ENCODE assay signal across 20 cellular contexts in genomic region chrX:116657071-116657470, GRCh38.
"Had no signal": no experiment of that assay in that cellular context is flagged by ENCODE, and none has a peak within 500 bp of the region (broad histone marks: within the 10 kb centered on the region; RNA-seq: fewer than 3 reads in every experiment).

No MANE protein-coding gene starts in this region.

- DNase-seq: activated CD4-positive, alpha-beta T cell treated with anti-CD3 and anti-CD28 coated beads for 36 hours; activated CD4-positive, alpha-beta T cell treated with anti-CD3 and anti-CD28 coated beads, Interleukin-2, amount 50 U/mL, for 48 hours; amniotic stem cell; foreskin melanocyte; glutamatergic neuron; hippocampal formation; islet precursor cell; left colon; nucleus accumbens; sigmoid colon; stimulated activated CD4-positive, alpha-beta T cell treated with anti-CD3 and anti-CD28 coated beads, Interleukin-4, amount 100 ng/mL, for 4 hours; stimulated activated naive B cell treated with anti-CD40 and anti-IgM and Interleukin-4, amounts not matched to agents 10 μg/mL and 1 μg/mL and 100 μg/mL, for 72 hours had no signal

- H3K27me3 ChIP-seq: cardiac muscle cell, sigmoid colon had no signal

- H3K27me3 Mint-ChIP-seq: activated CD4-positive, alpha-beta T cell treated with anti-CD3 and anti-CD28 coated beads for 36 hours; activated naive CD8-positive, alpha-beta T cell; stimulated activated naive B cell treated with anti-CD40 and anti-IgM and Interleukin-4, amounts not matched to agents 10 μg/mL and 1 μg/mL and 100 μg/mL, for 72 hours had no signal

- H3K4me1 Mint-ChIP-seq: activated CD4-positive, alpha-beta T cell treated with anti-CD3 and anti-CD28 coated beads for 36 hours; mesothelial cell of epicardium; stimulated activated naive B cell treated with anti-CD40 and anti-IgM and Interleukin-4, amounts not matched to agents 10 μg/mL and 1 μg/mL and 100 μg/mL, for 72 hours had no signal

- H3K4me3 Mint-ChIP-seq: activated CD4-positive, alpha-beta T cell treated with anti-CD3 and anti-CD28 coated beads for 36 hours; activated naive CD8-positive, alpha-beta T cell; activated T-helper 1 cell treated with anti-CD3 and anti-CD28 coated beads, Interleukin-12 subunit alpha, Interleukin-12 subunit beta, Interleukin-2, Interleukin-4 antibody, amounts not matched to agents 30 ng/mL and 10 ng/mL and 1 ng/mL, durations not matched to agents 14 hours and 24 hours and 36 hours; mesothelial cell of epicardium; nephron; stimulated activated naive B cell treated with anti-CD40 and anti-IgM and Interleukin-4, amounts not matched to agents 10 μg/mL and 1 μg/mL and 100 μg/mL, for 72 hours; WTC11 had no signal

- H3K27ac Mint-ChIP-seq: activated CD4-positive, alpha-beta T cell treated with anti-CD3 and anti-CD28 coated beads for 36 hours; activated naive CD8-positive, alpha-beta T cell; activated T-helper 1 cell treated with anti-CD3 and anti-CD28 coated beads, Interleukin-12 subunit alpha, Interleukin-12 subunit beta, Interleukin-2, Interleukin-4 antibody, amounts not matched to agents 30 ng/mL and 10 ng/mL and 1 ng/mL, durations not matched to agents 14 hours and 24 hours and 36 hours; mesothelial cell of epicardium; nephron; stimulated activated naive B cell treated with anti-CD40 and anti-IgM and Interleukin-4, amounts not matched to agents 10 μg/mL and 1 μg/mL and 100 μg/mL, for 72 hours; WTC11 had no signal

- H3K9me3 ChIP-seq: sigmoid colon, thoracic aorta had no signal

- H3K27ac ChIP-seq: cardiac muscle cell, sigmoid colon, thoracic aorta had no signal

- H3K36me3 Mint-ChIP-seq: activated naive CD8-positive, alpha-beta T cell; mesothelial cell of epicardium; stimulated activated naive B cell treated with anti-CD40 and anti-IgM and Interleukin-4, amounts not matched to agents 10 μg/mL and 1 μg/mL and 100 μg/mL, for 72 hours; WTC11 had no signal

- H3K4me3 ChIP-seq: cardiac muscle cell, lung, sigmoid colon, thoracic aorta had no signal

- H3K4me1 ChIP-seq: sigmoid colon had no signal

- ATAC-seq: activated CD4-positive, alpha-beta T cell treated with anti-CD3 and anti-CD28 coated beads for 36 hours; left colon; stimulated activated naive B cell treated with anti-CD40 and anti-IgM and Interleukin-4, amounts not matched to agents 10 μg/mL and 1 μg/mL and 100 μg/mL, for 72 hours; WTC11 had no signal

- H3K36me3 ChIP-seq: cardiac muscle cell, sigmoid colon, thoracic aorta had no signal

- H3K9me3 Mint-ChIP-seq: activated T-helper 1 cell treated with anti-CD3 and anti-CD28 coated beads, Interleukin-12 subunit alpha, Interleukin-12 subunit beta, Interleukin-2, Interleukin-4 antibody, amounts not matched to agents 30 ng/mL and 10 ng/mL and 1 ng/mL, durations not matched to agents 14 hours and 24 hours and 36 hours had no signal
